7 cellular contexts compared by ENCODE assay signal in the genomic region with DNA sequence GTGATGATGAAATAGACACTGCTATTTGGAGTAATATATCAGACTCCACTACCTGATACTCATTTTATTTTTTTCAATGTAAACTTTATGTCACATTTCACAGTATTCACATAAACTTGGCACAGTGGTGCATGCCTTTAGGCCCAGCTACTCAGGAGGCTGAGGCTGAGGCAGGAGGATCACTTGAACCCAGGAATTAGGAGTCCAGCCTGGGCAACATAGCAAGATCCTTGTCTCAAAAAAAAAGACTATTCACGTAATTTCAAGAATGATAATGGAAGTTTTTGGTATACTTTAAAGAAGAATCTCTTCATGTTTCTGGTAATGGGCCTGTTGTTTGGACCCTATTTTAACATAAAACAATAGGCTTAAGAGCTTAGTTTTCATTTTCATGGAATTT.
"Had no signal": no experiment of that assay in that cellular context is flagged by ENCODE, and none has a peak within 500 bp of the region (broad histone marks: within the 10 kb centered on the region; RNA-seq: fewer than 3 reads in every experiment).

No MANE protein-coding gene starts in this region.

- DNase-seq: GDM1, GF-D8 had no signal

- ATAC-seq: GM12878 had no signal

- H3K4me3 ChIP-seq: GM12878 had no signal

- FAIRE-seq: GM12878, GM12891, GM12892, GM18507, GM19239 had no signal
